9 cellular contexts compared by ENCODE assay signal in genomic region chr12:1629338-1630080, GRCh38. TPM values are rescaled to one million over a fixed set of nuclear protein-coding genes. Genes with fewer than 3 reads are reported as not detected.
A peak's percentile ranks its signal among the peaks of the same experiment; 100 is the strongest.
DNase-seq lines count a peak whose midpoint lies in the region; ATAC-seq, FAIRE-seq and TF ChIP-seq lines count a peak whose summit lies in the region.
"Had no signal": no experiment of that assay in that cellular context is flagged by ENCODE, and none has a peak within 500 bp of the region (broad histone marks: within the 10 kb centered on the region; RNA-seq: fewer than 3 reads in every experiment).

No MANE protein-coding gene starts in this region.

- H3K36me3 ChIP-seq in hepatocyte (replicated peaks; ENCODE audit: insufficient read depth, low read depth) (no peaks in the 10 kb centered on the region), smooth muscle cell (ENCODE audit: low read depth) (no peaks in the 10 kb centered on the region), kidney (ENCODE audit: control insufficient read depth in 1 of 2, insufficient read depth in 2 of 2, low read length in 2 of 2) (no peaks in the 10 kb centered on the region), MM.1S (replicated peaks; ENCODE audit: insufficient read depth, low read length) (no peaks in the 10 kb centered on the region; the same call in none of the 2 replicates)

- H3K79me2 ChIP-seq in hepatocyte (no peaks in the 10 kb centered on the region), smooth muscle cell (ENCODE audit: low read depth) (no peaks in the 10 kb centered on the region), MM.1S (ENCODE audit: low read length) (peaks cover 31% of the 10 kb centered on the region)

- peak; percentile 65 for ATAC-seq in activated B cell treated with CpG ODN at 0.5 μM for 24 hours (ENCODE audit: low read depth)
- ATAC-seq in GM21576 (IDR thresholded peaks at IDR 0.05; ENCODE audit: unreplicated experiment): no peak

- intact Hi-C loops in activated B cell treated with CpG ODN at 0.5 μM for 24 hours (cut with micrococcal nuclease): loop anchor here (1.0 kb wide), 2 partner anchors 11 to 511 kb away; no protein-coding TSS in a partner anchor
- intact Hi-C loops in kidney (cut with DNase I): no loop called here

- H3K9me3 ChIP-seq in hepatocyte (ENCODE audit: low read depth): no peaks in the 10 kb centered on the region
- H3K9me3 ChIP-seq in smooth muscle cell (replicated peaks; ENCODE audit: low read depth): no peaks in the 10 kb centered on the region
- no peaks in the 10 kb centered on the region for H3K9me3 ChIP-seq in kidney (ENCODE audit: control insufficient read depth in 1 of 2, low read length in 2 of 2)
- H3K9me3 ChIP-seq in MM.1S (replicated peaks; ENCODE audit: insufficient read depth, low read length): no peaks in the 10 kb centered on the region

- H3K27ac ChIP-seq in hepatocyte: no peak overlapping the region
- no peak overlapping the region for H3K27ac ChIP-seq in smooth muscle cell (ENCODE audit: low read depth)
- H3K27ac ChIP-seq in kidney (ENCODE audit: low read depth in 2 of 2, low read length in 2 of 2): no peak overlapping the region
- H3K27ac ChIP-seq in MM.1S (ENCODE audit: low read length): no peak overlapping the region

- H3K4me3 ChIP-seq in hepatocyte (peak overlapping the region; percentile 70), smooth muscle cell (peak overlapping the region; percentile 53), kidney (ENCODE audit: low read length in 2 of 2) (peak overlapping the region in 1 of 2 donors; percentile 35), MM.1S (ENCODE audit: low read length) (no peak overlapping the region)

- H3K4me2 ChIP-seq in hepatocyte: peak overlapping the region; percentile 98
- H3K4me2 ChIP-seq in smooth muscle cell: peak overlapping the region; percentile 90
- H3K4me2 ChIP-seq in MM.1S (ENCODE audit: low read depth, low read length): no peak overlapping the region

- peak; percentile 3 for DNase-seq in activated naive CD4-positive, alpha-beta T cell treated with Interleukin-2 at 50 U/mL for 16 hours
- DNase-seq in activated naive CD4-positive, alpha-beta T cell treated with anti-CD3 and anti-CD28 coated beads, Interleukin-2, amount 50 U/mL, for 16 hours: no peak
- DNase-seq in activated B cell treated with CpG ODN at 0.5 μM for 24 hours (peak; percentile 32), hepatocyte (ENCODE audit: low spot score) (peak; percentile 38), smooth muscle cell (lab: John Stamatoyannopoulos, UW; ENCODE audit: unreplicated experiment) (no peak), kidney (no peak), MM.1S (no peak)

- TF ChIP-seq CTCF in activated B cell treated with CpG ODN at 0.5 μM for 24 hours (IDR thresholded peaks at IDR 0.05): no peak
- no peak for TF ChIP-seq CTCF in hepatocyte (IDR thresholded peaks at IDR 0.05; ENCODE audit: poor library complexity)
- TF ChIP-seq CTCF in smooth muscle cell (IDR thresholded peaks at IDR 0.05; ENCODE audit: borderline replicate concordance, insufficient read depth, poor library complexity, severe bottlenecking): no peak
- no peak for TF ChIP-seq CTCF in kidney (IDR thresholded peaks at IDR 0.05; ENCODE audit: borderline replicate concordance, extremely low read depth, insufficient read depth)
- TF ChIP-seq CTCF in MM.1S (IDR thresholded peaks at IDR 0.05; ENCODE audit: low read length): no peak

- H3K4me1 ChIP-seq in hepatocyte (ENCODE audit: insufficient read depth) (peaks cover 28% of the 10 kb centered on the region), smooth muscle cell (ENCODE audit: low read depth) (peaks cover 27% of the 10 kb centered on the region), kidney (ENCODE audit: control insufficient read depth in 1 of 2, insufficient read depth in 1 of 2, low read depth in 1 of 2, low read length in 2 of 2) (peaks cover 0 to 5% of the 10 kb centered on the region in 2 donors), MM.1S (ENCODE audit: low read length) (no peaks in the 10 kb centered on the region)

- no peaks in the 10 kb centered on the region for H3F3A ChIP-seq in smooth muscle cell (ENCODE audit: low read depth)
- 0 out of 2 replicates have a peak, but pooled peaks cover 2% of the 10 kb centered on the region for H3F3A ChIP-seq in MM.1S (ENCODE audit: insufficient read depth, low read length)

- H3K9me3 Mint-ChIP-seq in activated B cell treated with CpG ODN at 0.5 μM for 24 hours: no peaks in the 10 kb centered on the region

- WGBS in hepatocyte (ENCODE audit: low lambda C conversion rate, missing lambda C conversion rate): 8% methylated on average over 21 of the region's 30 CpGs
- WGBS in smooth muscle cell (ENCODE audit: low lambda C conversion rate): 2% methylated on average over 19 of the region's 30 CpGs

- H3K36me3 Mint-ChIP-seq in activated B cell treated with CpG ODN at 0.5 μM for 24 hours (ENCODE audit: low read depth): no peaks in the 10 kb centered on the region

- H3K27me3 ChIP-seq in hepatocyte (peaks cover 7% of the 10 kb centered on the region), smooth muscle cell (ENCODE audit: low read depth) (peaks cover 38% of the 10 kb centered on the region), MM.1S (replicated peaks; ENCODE audit: insufficient read depth, low read length) (no peaks in the 10 kb centered on the region)

- H3K4me3 Mint-ChIP-seq in activated B cell treated with CpG ODN at 0.5 μM for 24 hours: peak overlapping the region; percentile 76

- H3K9me2 ChIP-seq in hepatocyte (replicated peaks; ENCODE audit: insufficient read depth): no peaks in the 10 kb centered on the region
- no peaks in the 10 kb centered on the region for H3K9me2 ChIP-seq in MM.1S (replicated peaks; ENCODE audit: insufficient read depth, low read length)

- H4K20me1 ChIP-seq in hepatocyte (ENCODE audit: insufficient read depth, poor library complexity, severe bottlenecking) (no peaks in the 10 kb centered on the region), smooth muscle cell (ENCODE audit: low read depth) (peaks cover 38% of the 10 kb centered on the region), MM.1S (ENCODE audit: insufficient read depth, low read length) (no peaks in the 10 kb centered on the region)

- peaks cover 30% of the 10 kb centered on the region for H3K27me3 Mint-ChIP-seq in activated B cell treated with CpG ODN at 0.5 μM for 24 hours

- peaks cover 24% of the 10 kb centered on the region for H3K4me1 Mint-ChIP-seq in activated B cell treated with CpG ODN at 0.5 μM for 24 hours

- FAIRE-seq in kidney (lab: Jason Lieb, UNC): no peak
- FAIRE-seq: endometrium had no signal

- peak overlapping the region; percentile 26 for H2AFZ ChIP-seq in hepatocyte
- H2AFZ ChIP-seq in smooth muscle cell (ENCODE audit: low read depth): no peak overlapping the region
- no peak overlapping the region for H2AFZ ChIP-seq in MM.1S (ENCODE audit: low read length)

- no peak overlapping the region for H3K27ac Mint-ChIP-seq in activated B cell treated with CpG ODN at 0.5 μM for 24 hours

- CTCF ChIA-PET in activated B cell treated with CpG ODN at 0.5 μM for 24 hours (lab: Charles Lee): interaction anchor here (0.7 to 2.5 kb wide), 7 partner anchors 14 to 512 kb away, joined by 3 to 24 read pairs (median 3); no protein-coding TSS in a partner anchor

- H3K9ac ChIP-seq in smooth muscle cell (ENCODE audit: low read depth): no peak overlapping the region
- no peak overlapping the region for H3K9ac ChIP-seq in kidney (ENCODE audit: low read length in 2 of 2)
- H3K9ac ChIP-seq in MM.1S (ENCODE audit: low read length): no peak overlapping the region

- POLR2A ChIA-PET in activated B cell treated with CpG ODN at 0.5 μM for 24 hours (lab: Charles Lee): interaction anchor here (0.6 kb wide), 1 partner anchor 9 kb away, joined by 4 read pairs; no protein-coding TSS in a partner anchor

RNA-seq across cellular contexts. Expression of gene WNT5B, which starts 0.5 kb away (rescaled TPM):
- total RNA-seq in activated B cell treated with CpG ODN at 0.5 μM for 24 hours (0.69 and 1.0 TPM in 2 replicates), hepatocyte (16.6 and 19.9 TPM in 2 replicates), smooth muscle cell (8.4 and 11.5 TPM in 2 replicates), kidney (4.8 TPM)
- polyA plus RNA-seq in hepatocyte (35.3 and 46.7 TPM in 2 replicates), smooth muscle cell (31.7 and 39.7 TPM in 2 replicates), kidney (ENCODE audit: insufficient read depth, low read depth, low replicate concordance) (3.4 TPM)

RNA-seq across cellular contexts. Expression of gene FBXL14, which starts 35.1 kb away (rescaled TPM):
- 19.4 and 21.6 TPM in 2 replicates for total RNA-seq in activated B cell treated with CpG ODN at 0.5 μM for 24 hours
- 8.6 and 13.5 TPM in 2 replicates for total RNA-seq in hepatocyte
- polyA plus RNA-seq in hepatocyte: 10.7 and 11.7 TPM in 2 replicates
- 7.4 and 9.3 TPM in 2 replicates for total RNA-seq in smooth muscle cell
- polyA plus RNA-seq in smooth muscle cell: 5.0 and 6.6 TPM in 2 replicates
- 17.9 TPM for total RNA-seq in kidney
- polyA plus RNA-seq in kidney (ENCODE audit: insufficient read depth, low read depth, low replicate concordance): 5.3 TPM

Comparison
In these comparisons a context has a peak if more than half of its experiments do, and no peak if none do; other contexts are left out.
1. DNase-seq: peak in activated naive CD4-positive, alpha-beta T cell treated with Interleukin-2 at 50 U/mL for 16 hours (single experiment), activated B cell treated with CpG ODN at 0.5 μM for 24 hours (single experiment) and hepatocyte (single experiment); none in activated naive CD4-positive, alpha-beta T cell treated with anti-CD3 and anti-CD28 coated beads, Interleukin-2, amount 50 U/mL, for 16 hours (single experiment), smooth muscle cell (single experiment), kidney (single experiment) and MM.1S (single experiment).